In genomic region chr1:113782451-113782850, GRCh38 we compare ENCODE assay signal across 1 cellular context.
TF ChIP-seq lines count a peak whose summit lies in the region.

No MANE protein-coding gene starts in this region.

TF ChIP-seq in K562, 482 proteins besides CTCF, POLR2A, EP300 and RAD21:
- TF ChIP-seq DEAF1 (CRISPR knock-in tag; IDR thresholded peaks at IDR 0.05) (no peak), SNAPC5 (CRISPR knock-in tag; IDR thresholded peaks at IDR 0.05) (no peak), POLR2G (IDR thresholded peaks at IDR 0.05; ENCODE audit: low read depth, low read length) (no peak), PKNOX1 (IDR thresholded peaks at IDR 0.05) (0 out of 2 replicates have a peak, but pooled peaks have one; percentile 18), RBM25 (IDR thresholded peaks at IDR 0.05; ENCODE audit: low read depth, low read length, severe bottlenecking) (peak; percentile 4)
